Comparison of ENCODE assay signal across 37 cellular contexts in genomic region chr7:7618410-7618809, GRCh38. TPM values are rescaled to one million over a fixed set of nuclear protein-coding genes. Genes with fewer than 3 reads are reported as not detected.
DNase-seq lines count a peak whose midpoint lies in the region; ATAC-seq, FAIRE-seq and TF ChIP-seq lines count a peak whose summit lies in the region.
"Had no signal": no experiment of that assay in that cellular context is flagged by ENCODE, and none has a peak within 500 bp of the region (broad histone marks: within the 10 kb centered on the region; RNA-seq: fewer than 3 reads in every experiment).

No MANE protein-coding gene starts in this region.

- TF ChIP-seq EP300 in HepG2 (IDR thresholded peaks at IDR 0.05; ENCODE audit: low read depth in 2 of 2, low read length in 2 of 2) (no peak), HepG2 (CRISPR knock-in tag; IDR thresholded peaks at IDR 0.05; ENCODE audit: borderline replicate concordance) (no peak), K562 (IDR thresholded peaks at IDR 0.05; ENCODE audit: low read length) (no peak)

- no peak for ATAC-seq in HepG2
- ATAC-seq in right lobe of liver = no peak
- ATAC-seq in WTC11 = no peak
- no peak for ATAC-seq in K562
- ATAC-seq in stimulated activated effector memory CD8-positive, alpha-beta T cell treated with anti-CD3 and anti-CD28 coated beads, Interleukin-12 subunit alpha, Interleukin-12 subunit beta, amount 100 ng/mL, for 72 hours = no peak
- ATAC-seq in HG02973 (IDR thresholded peaks at IDR 0.05; ENCODE audit: unreplicated experiment) = no peak
- ATAC-seq: A549; CD8-positive, alpha-beta T cell had no signal

- no TSS peak for BruUV-seq in HepG2 (replicated peaks; lab: Mats Ljungman, UMichigan)
- BruUV-seq in K562 (replicated peaks; lab: Mats Ljungman, UMichigan) = no TSS peak

- no peak overlapping the region for H3K9ac ChIP-seq in HepG2 (ENCODE audit: insufficient read depth, low read depth, low read length)
- no peak overlapping the region for H3K9ac ChIP-seq in K562 (ENCODE audit: insufficient read depth in 1 of 2, low read depth in 2 of 2, low read length in 2 of 2)
- H3K9ac ChIP-seq: BLaER1; BLaER1 treated with 17β-estradiol and CSF1 and Interleukin-3, amounts not matched to agents 10 nM and 100 nM had no signal

- H2AFZ ChIP-seq in HepG2 (ENCODE audit: low read length) = no peak overlapping the region
- no peak overlapping the region; the same call in 1 of the 2 replicates for H2AFZ ChIP-seq in K562 (ENCODE audit: low read depth, low read length)

- no peaks in the 10 kb centered on the region for H3K9me3 ChIP-seq in HepG2 (ENCODE audit: low read length)
- H3K9me3 ChIP-seq in right lobe of liver = no peaks in the 10 kb centered on the region
- H3K9me3 ChIP-seq in K562 (replicated peaks; ENCODE audit: control insufficient read depth, insufficient read depth, low read depth, low read length) = 0 out of 2 replicates have a peak, but pooled peaks cover 2% of the 10 kb centered on the region
- H3K9me3 ChIP-seq: A549; BE2C; BLaER1; BLaER1 treated with 17β-estradiol and CSF1 and Interleukin-3, amounts not matched to agents 10 nM and 100 nM; Caco-2 had no signal

- H3K27me3 ChIP-seq in HepG2 (ENCODE audit: control insufficient read depth in 1 of 2, insufficient read depth in 2 of 2, low read length in 2 of 2) = no peaks in the 10 kb centered on the region
- no peaks in the 10 kb centered on the region for H3K27me3 ChIP-seq in right lobe of liver
- no peaks in the 10 kb centered on the region for H3K27me3 ChIP-seq in K562 (ENCODE audit: control insufficient read depth in 2 of 2, insufficient read depth in 2 of 2, low read length in 2 of 2)
- H3K27me3 ChIP-seq: BE2C; BLaER1; BLaER1 treated with 17β-estradiol and CSF1 and Interleukin-3, amounts not matched to agents 10 nM and 100 nM had no signal

- no peak for TF ChIP-seq RAD21 in HepG2 (CRISPR knock-in tag; IDR thresholded peaks at IDR 0.05)
- TF ChIP-seq RAD21 in K562 (CRISPR knock-in tag; conservative IDR thresholded peaks at IDR 0.05 in 1 of 2, IDR thresholded peaks at IDR 0.05 in 1 of 2) = no peak

- H3K36me3 ChIP-seq in HepG2 (replicated peaks in 1 of 2; ENCODE audit: control insufficient read depth in 1 of 2, insufficient read depth in 2 of 2, low read length in 2 of 2) = no peaks in the 10 kb centered on the region
- no peaks in the 10 kb centered on the region for H3K36me3 ChIP-seq in right lobe of liver
- no peaks in the 10 kb centered on the region for H3K36me3 ChIP-seq in K562 (ENCODE audit: control insufficient read depth, insufficient read depth, low read length)
- H3K36me3 ChIP-seq: BE2C; BLaER1; BLaER1 treated with 17β-estradiol and CSF1 and Interleukin-3, amounts not matched to agents 10 nM and 100 nM had no signal

- no peaks in the 10 kb centered on the region for H3K9me3 Mint-ChIP-seq in WTC11
- no peaks in the 10 kb centered on the region for H3K9me3 Mint-ChIP-seq in stimulated activated effector memory CD8-positive, alpha-beta T cell treated with anti-CD3 and anti-CD28 coated beads, Interleukin-12 subunit alpha, Interleukin-12 subunit beta, amount 100 ng/mL, for 72 hours
- H3K9me3 Mint-ChIP-seq: CD4-positive, alpha-beta T cell; CD4-positive, CD25-positive, alpha-beta regulatory T cell; CD8-positive, alpha-beta memory T cell; CD8-positive, alpha-beta T cell had no signal

- TF ChIP-seq CTCF in HepG2 (CRISPR knock-in tag; IDR thresholded peaks at IDR 0.05) (no peak), right lobe of liver (IDR thresholded peaks at IDR 0.05) (no peak), WTC11 (IDR thresholded peaks at IDR 0.05) (no peak), K562 (IDR thresholded peaks at IDR 0.05 in 2 of 3, conservative IDR thresholded peaks at IDR 0.05 in 1 of 3; ENCODE audit: insufficient read depth in 2 of 3, low read depth in 1 of 3, low read length in 3 of 3) (no peak)

- peaks cover 6% of the 10 kb centered on the region for H3K4me1 Mint-ChIP-seq in WTC11
- H3K4me1 Mint-ChIP-seq in stimulated activated effector memory CD8-positive, alpha-beta T cell treated with anti-CD3 and anti-CD28 coated beads, Interleukin-12 subunit alpha, Interleukin-12 subunit beta, amount 100 ng/mL, for 72 hours = no peaks in the 10 kb centered on the region

- H3K4me3 ChIP-seq in HepG2 (replicated peaks in 1 of 3; ENCODE audit: insufficient read depth in 1 of 3, low read depth in 2 of 3, low read length in 3 of 3) (no peak overlapping the region), right lobe of liver (no peak overlapping the region), K562 (no peak overlapping the region)
- H3K4me3 ChIP-seq: A549; BLaER1; BLaER1 treated with 17β-estradiol and CSF1 and Interleukin-3, amounts not matched to agents 10 nM and 100 nM had no signal

- no peak for DNase-seq in HepG2 (ENCODE audit: low spot score)
- DNase-seq in right lobe of liver = no peak
- DNase-seq in WTC11 (ENCODE audit: low spot score) = no peak
- DNase-seq in K562 (ENCODE audit: extremely low read depth in 1 of 4, low spot score in 3 of 4) = no peak
- DNase-seq in stimulated activated effector memory CD8-positive, alpha-beta T cell treated with anti-CD3 and anti-CD28 coated beads, Interleukin-12 subunit alpha, Interleukin-12 subunit beta, amount 100 ng/mL, for 72 hours (ENCODE audit: low spot score in 2 of 2) = no peak
- DNase-seq in NCI-H1694 (lab: John Stamatoyannopoulos, UW) = no peak
- DNase-seq in NAMALWA (ENCODE audit: low spot score) = no peak
- DNase-seq: 8988T; ACHN; AML-193; BE2C; C1 segment of cervical spinal cord; Caco-2; Calu3; CD4-positive, alpha-beta memory T cell; CD4-positive, alpha-beta T cell; CD4-positive, CD25-positive, alpha-beta regulatory T cell; CD8-positive, alpha-beta memory T cell; CD8-positive, alpha-beta T cell; COR-L47; DMS 273 treated with DMSO at 0.1 percent for 48 hours; DMS153; DMS53; DMS79; DMS79 treated with DMSO at 0.1 percent for 48 hours; DND-41; EL had no signal

- in situ Hi-C loops in HepG2 (cut with HindIII; ENCODE audit: extremely low pct_ligation_motif_present, low pct_unique_long_range_greater_than_20kb) = no loop called here
- in situ Hi-C loops in K562 (cut with MboI) = no loop called here

- no peaks in the 10 kb centered on the region for H3K27me3 Mint-ChIP-seq in WTC11 (ENCODE audit: low read depth)
- H3K27me3 Mint-ChIP-seq: B cell; CD4-positive, alpha-beta memory T cell; CD4-positive, alpha-beta T cell; CD4-positive, CD25-positive, alpha-beta regulatory T cell; CD8-positive, alpha-beta memory T cell had no signal

- WGBS in HepG2 (ENCODE audit: low lambda C conversion rate) = 53% methylated on average over 1 of the region's 1 CpG
- WGBS in right lobe of liver (ENCODE audit: insufficient coverage, low coverage, low lambda C conversion rate, missing lambda C conversion rate) = 100% methylated on average over 1 of the region's 1 CpG
- 91% methylated on average over 1 of the region's 1 CpG for WGBS in K562 (ENCODE audit: insufficient coverage, low coverage, missing lambda C conversion rate)

- TF ChIP-seq POLR2A in HepG2 (IDR thresholded peaks at IDR 0.05; ENCODE audit: insufficient read depth in 1 of 2, low read depth in 2 of 2, low read length in 2 of 2) (no peak), right lobe of liver (IDR thresholded peaks at IDR 0.05) (no peak), K562 (conservative IDR thresholded peaks at IDR 0.05) (no peak)

- CTCF ChIA-PET in HepG2 (lab: Yijun Ruan, JAX; ENCODE audit: low intra/inter-chr PET ratio, low total read pairs) = no interaction called here
- CTCF ChIA-PET in WTC11 (lab: Charles Lee) = no interaction called here
- CTCF ChIA-PET in K562 (lab: Yijun Ruan, JAX; ENCODE audit: low intra/inter-chr PET ratio) = no interaction called here

- no peak overlapping the region for H3K4me2 ChIP-seq in HepG2 (ENCODE audit: low read depth, low read length)
- no peak overlapping the region for H3K4me2 ChIP-seq in K562 (ENCODE audit: insufficient read depth, low read length)
- H3K4me2 ChIP-seq: A549; BLaER1; BLaER1 treated with 17β-estradiol and CSF1 and Interleukin-3, amounts not matched to agents 10 nM and 100 nM had no signal

- no peaks in the 10 kb centered on the region for H3K36me3 Mint-ChIP-seq in WTC11
- no peaks in the 10 kb centered on the region for H3K36me3 Mint-ChIP-seq in stimulated activated effector memory CD8-positive, alpha-beta T cell treated with anti-CD3 and anti-CD28 coated beads, Interleukin-12 subunit alpha, Interleukin-12 subunit beta, amount 100 ng/mL, for 72 hours
- H3K36me3 Mint-ChIP-seq: CD14-positive monocyte; CD4-positive, alpha-beta memory T cell; CD4-positive, CD25-positive, alpha-beta regulatory T cell; CD8-positive, alpha-beta memory T cell; CD8-positive, alpha-beta T cell had no signal

- no peaks in the 10 kb centered on the region for H3K79me2 ChIP-seq in HepG2 (ENCODE audit: insufficient read depth, low read length)
- no peaks in the 10 kb centered on the region for H3K79me2 ChIP-seq in K562 (ENCODE audit: control insufficient read depth, insufficient read depth, low read length)

- H3K27ac ChIP-seq in HepG2 (ENCODE audit: extremely low read length, insufficient read depth, low read length) (no peak overlapping the region), right lobe of liver (no peak overlapping the region), K562 (ENCODE audit: extremely low read depth, low read depth, low read length) (no peak overlapping the region; the same call in 2 of the 3 replicates)
- H3K27ac ChIP-seq: 22Rv1; A549; BLaER1; BLaER1 treated with 17β-estradiol and CSF1 and Interleukin-3, amounts not matched to agents 10 nM and 100 nM; C4-2B had no signal

- H3K4me3 Mint-ChIP-seq in WTC11 = no peak overlapping the region
- no peak overlapping the region for H3K4me3 Mint-ChIP-seq in stimulated activated effector memory CD8-positive, alpha-beta T cell treated with anti-CD3 and anti-CD28 coated beads, Interleukin-12 subunit alpha, Interleukin-12 subunit beta, amount 100 ng/mL, for 72 hours
- H3K4me3 Mint-ChIP-seq: B cell; CD14-positive monocyte; CD4-positive, alpha-beta memory T cell; CD4-positive, alpha-beta T cell; CD4-positive, CD25-positive, alpha-beta regulatory T cell; CD8-positive, alpha-beta memory T cell; CD8-positive, alpha-beta T cell had no signal

- POLR2A ChIA-PET in HepG2 (lab: Yijun Ruan, JAX) = no interaction called here
- POLR2A ChIA-PET in WTC11 (lab: Charles Lee) = no interaction called here
- POLR2A ChIA-PET in K562 (lab: Yijun Ruan, JAX) = no interaction called here

- FAIRE-seq in HepG2 (lab: Jason Lieb, UNC) (no peak), K562 (lab: Jason Lieb, UNC) (no peak)
- FAIRE-seq: A204.1, A549, D721Med had no signal

- no peaks in the 10 kb centered on the region for H4K20me1 ChIP-seq in HepG2 (ENCODE audit: insufficient read depth, low read length)
- no peaks in the 10 kb centered on the region for H4K20me1 ChIP-seq in K562 (replicated peaks; ENCODE audit: control insufficient read depth, insufficient read depth, low read length)
- H4K20me1 ChIP-seq: BLaER1; BLaER1 treated with 17β-estradiol and CSF1 and Interleukin-3, amounts not matched to agents 10 nM and 100 nM had no signal

- H3K4me1 ChIP-seq in HepG2 (ENCODE audit: insufficient read depth, low read length) = no peaks in the 10 kb centered on the region
- H3K4me1 ChIP-seq in right lobe of liver = no peaks in the 10 kb centered on the region
- peaks cover 8 to 22% of the 10 kb centered on the region in 2 experiments; a peak in 4 of 5 replicates for H3K4me1 ChIP-seq in K562 (replicated peaks in 1 of 2; ENCODE audit: control insufficient read depth in 2 of 2, insufficient read depth in 2 of 2, low read length in 2 of 2)
- H3K4me1 ChIP-seq: A549; BLaER1; BLaER1 treated with 17β-estradiol and CSF1 and Interleukin-3, amounts not matched to agents 10 nM and 100 nM; Caco-2 had no signal

- H3K9me1 ChIP-seq in K562 (ENCODE audit: control insufficient read depth, insufficient read depth, low read length) = no peaks in the 10 kb centered on the region

- intact Hi-C loops in HepG2 (cut with micrococcal nuclease; ENCODE audit: unreplicated experiment) = no loop called here
- intact Hi-C loops in right lobe of liver (cut with DNase I) = no loop called here
- intact Hi-C loops in K562 (cut with micrococcal nuclease) = no loop called here

- no peak overlapping the region for H3K27ac Mint-ChIP-seq in WTC11
- peak overlapping the region; percentile 47 for H3K27ac Mint-ChIP-seq in stimulated activated effector memory CD8-positive, alpha-beta T cell treated with anti-CD3 and anti-CD28 coated beads, Interleukin-12 subunit alpha, Interleukin-12 subunit beta, amount 100 ng/mL, for 72 hours
- H3K27ac Mint-ChIP-seq: B cell; CD14-positive monocyte; CD4-positive, alpha-beta memory T cell; CD4-positive, alpha-beta T cell; CD8-positive, alpha-beta memory T cell; CD8-positive, alpha-beta T cell had no signal

RNA-seq across cellular contexts. Expression of gene UMAD1, which starts 22.1 kb away (rescaled TPM):
- total RNA-seq in HepG2 (2016; rRNA removed; fragmentation: Illumina TruSeq; extraction: Trizol) (17.6 and 26.4 TPM in 2 replicates), right lobe of liver (10 to 100 TPM in 2 of 6 experiments, 1 to 10 TPM in 4; 7.6 to 15.3 (median 9.5) TPM), WTC11 (2021) (9.3 to 13.0 TPM (median 11.0 TPM) in 3 replicates), K562 (2014; rRNA removed) (9.0 and 13.6 TPM in 2 replicates), K562 (2014; rRNA removed; fragmentation: Illumina TruSeq; extraction: Trizol) (13.3 and 14.9 TPM in 2 replicates), K562 (2015; rRNA removed; fragmentation: Illumina TruSeq; extraction: Trizol) (13.5 and 16.0 TPM in 2 replicates), K562 (2021) (11.2 and 12.9 TPM in 2 replicates)
- 5.1 and 7.4 TPM in 2 replicates for total RNA-seq in HepG2 (2016; cell fraction: cytosol; rRNA removed; fragmentation: Illumina TruSeq; extraction: Trizol; ENCODE audit: low read depth)
- total RNA-seq in HepG2 (2016; cell fraction: insoluble cytoplasmic fraction; rRNA removed; fragmentation: Illumina TruSeq; extraction: Trizol) = 15.5 and 22.3 TPM in 2 replicates
- total RNA-seq in HepG2 (2016; cell fraction: membrane; rRNA removed; fragmentation: Illumina TruSeq; extraction: Trizol) = 8.8 and 10.3 TPM in 2 replicates
- total RNA-seq in HepG2 (2016; cell fraction: nucleus; rRNA removed; fragmentation: Illumina TruSeq; extraction: Trizol) = 16.7 and 18.7 TPM in 2 replicates
- polyA plus RNA-seq in HepG2 (2011; rRNA removed) (12.4 and 16.8 TPM in 2 replicates), K562 (2011; rRNA removed) (23.1 and 26.7 TPM in 2 replicates), K562 (2014; fragmentation: Illumina TruSeq; extraction: Trizol) (16.0 and 18.1 TPM in 2 replicates), K562 (2014; fragmentation: Nextera tagmentation; extraction: Ambion mirVana) (10 to 100 TPM; 11.6 to 13.9 TPM), K562 (2014; rRNA removed) (11.2 and 11.4 TPM in 2 replicates)
- polyA plus RNA-seq in HepG2 (2011; cell fraction: cytosol; rRNA removed) = 10.1 and 13.1 TPM in 2 replicates
- 7.0 and 8.0 TPM in 2 replicates for polyA plus RNA-seq in HepG2 (2011; cell fraction: nucleus; rRNA removed)
- 6.4 and 7.9 TPM in 2 replicates for polyA plus RNA-seq in HepG2 (2012)
- 2.4 and 2.5 TPM in 2 replicates for polyA plus RNA-seq in HepG2 (2016; cell fraction: cytosol; fragmentation: Illumina TruSeq; extraction: Trizol; ENCODE audit: low read depth)
- polyA plus RNA-seq in HepG2 (2016; cell fraction: insoluble cytoplasmic fraction; fragmentation: Illumina TruSeq; extraction: Trizol; ENCODE audit: low read depth) = 29.3 and 34.5 TPM in 2 replicates
- 7.0 and 7.1 TPM in 2 replicates for polyA plus RNA-seq in HepG2 (2016; cell fraction: membrane; fragmentation: Illumina TruSeq; extraction: Trizol; ENCODE audit: low read depth)
- polyA plus RNA-seq in HepG2 (2016; cell fraction: nucleus; fragmentation: Illumina TruSeq; extraction: Trizol; ENCODE audit: insufficient read depth, low read depth) = 10.9 and 12.8 TPM in 2 replicates
- 10.7 and 16.8 TPM in 2 replicates for polyA minus RNA-seq in HepG2 (2011; rRNA and poly(A)+ RNA removed; ENCODE audit: low replicate concordance)
- 4.9 and 8.4 TPM in 2 replicates for polyA minus RNA-seq in HepG2 (2011; cell fraction: cytosol; rRNA and poly(A)+ RNA removed)
- polyA minus RNA-seq in HepG2 (2011; cell fraction: nucleus; rRNA and poly(A)+ RNA removed) = 12.9 and 15.6 TPM in 2 replicates
- total RNA-seq in K562 (2011; cell fraction: chromatin; rRNA removed; ENCODE audit: low replicate concordance) = 3.4 and 12.5 TPM in 2 replicates
- total RNA-seq in K562 (2011; cell fraction: nucleolus; rRNA removed) = 3.2 and 3.4 TPM in 2 replicates
- total RNA-seq in K562 (2011; cell fraction: nucleoplasm; rRNA removed) = 7.4 and 16.9 TPM in 2 replicates
- polyA plus RNA-seq in K562 (2011; cell fraction: cytosol; rRNA removed) = 11.5 and 16.9 TPM in 2 replicates
- polyA plus RNA-seq in K562 (2011; cell fraction: nucleus; rRNA removed) = 7.8 and 11.9 TPM in 2 replicates
- polyA plus RNA-seq in K562 (2012) = 13.0 and 16.6 TPM in 2 replicates
- 16.6 and 17.3 TPM in 2 replicates for polyA minus RNA-seq in K562 (2011; rRNA and poly(A)+ RNA removed)
- polyA minus RNA-seq in K562 (2011; cell fraction: cytosol; rRNA and poly(A)+ RNA removed) = 4.0 and 6.4 TPM in 2 replicates
- polyA minus RNA-seq in K562 (2011; cell fraction: nucleus; rRNA and poly(A)+ RNA removed) = 4.3 and 7.0 TPM in 2 replicates

RNA-seq across cellular contexts. Expression of gene MIOS, which starts 51.7 kb away (rescaled TPM):
- total RNA-seq in HepG2 (2016; rRNA removed; fragmentation: Illumina TruSeq; extraction: Trizol) = 33.5 and 36.2 TPM in 2 replicates
- 11.4 and 12.2 TPM in 2 replicates for total RNA-seq in HepG2 (2016; cell fraction: cytosol; rRNA removed; fragmentation: Illumina TruSeq; extraction: Trizol; ENCODE audit: low read depth)
- total RNA-seq in HepG2 (2016; cell fraction: insoluble cytoplasmic fraction; rRNA removed; fragmentation: Illumina TruSeq; extraction: Trizol) = 31.5 and 33.8 TPM in 2 replicates
- 18.8 and 19.9 TPM in 2 replicates for total RNA-seq in HepG2 (2016; cell fraction: membrane; rRNA removed; fragmentation: Illumina TruSeq; extraction: Trizol)
- total RNA-seq in HepG2 (2016; cell fraction: nucleus; rRNA removed; fragmentation: Illumina TruSeq; extraction: Trizol) = 39.3 and 42.7 TPM in 2 replicates
- 11.8 and 15.2 TPM in 2 replicates for polyA plus RNA-seq in HepG2 (2011; rRNA removed)
- polyA plus RNA-seq in HepG2 (2011; cell fraction: cytosol; rRNA removed) = 5.7 and 8.9 TPM in 2 replicates
- 8.6 and 10.4 TPM in 2 replicates for polyA plus RNA-seq in HepG2 (2011; cell fraction: nucleus; rRNA removed)
- polyA plus RNA-seq in HepG2 (2012) = 9.7 and 10.5 TPM in 2 replicates
- polyA plus RNA-seq in HepG2 (2016; cell fraction: cytosol; fragmentation: Illumina TruSeq; extraction: Trizol; ENCODE audit: low read depth) = 6.4 and 7.1 TPM in 2 replicates
- 19.7 and 23.4 TPM in 2 replicates for polyA plus RNA-seq in HepG2 (2016; cell fraction: insoluble cytoplasmic fraction; fragmentation: Illumina TruSeq; extraction: Trizol; ENCODE audit: low read depth)
- polyA plus RNA-seq in HepG2 (2016; cell fraction: membrane; fragmentation: Illumina TruSeq; extraction: Trizol; ENCODE audit: low read depth) = 7.5 and 8.1 TPM in 2 replicates
- 24.2 and 27.0 TPM in 2 replicates for polyA plus RNA-seq in HepG2 (2016; cell fraction: nucleus; fragmentation: Illumina TruSeq; extraction: Trizol; ENCODE audit: insufficient read depth, low read depth)
- polyA minus RNA-seq in HepG2 (2011; rRNA and poly(A)+ RNA removed; ENCODE audit: low replicate concordance) = 8.8 and 16.3 TPM in 2 replicates
- 9.5 and 13.8 TPM in 2 replicates for polyA minus RNA-seq in HepG2 (2011; cell fraction: cytosol; rRNA and poly(A)+ RNA removed)
- 78.3 and 78.4 TPM in 2 replicates for polyA minus RNA-seq in HepG2 (2011; cell fraction: nucleus; rRNA and poly(A)+ RNA removed)
- total RNA-seq in right lobe of liver = 10 to 100 TPM; 14.1 to 21.3 (median 18.6) TPM
- total RNA-seq in WTC11 (2021) = 38.8 to 43.9 TPM (median 41.3 TPM) in 3 replicates
- 53.0 and 137 TPM in 2 replicates for total RNA-seq in K562 (2011; cell fraction: chromatin; rRNA removed; ENCODE audit: low replicate concordance)
- 23.3 and 29.2 TPM in 2 replicates for total RNA-seq in K562 (2011; cell fraction: nucleolus; rRNA removed)
- total RNA-seq in K562 (2011; cell fraction: nucleoplasm; rRNA removed) = 41.0 and 55.2 TPM in 2 replicates
- total RNA-seq in K562 (2014; rRNA removed) = 31.5 and 33.0 TPM in 2 replicates
- 37.3 and 38.7 TPM in 2 replicates for total RNA-seq in K562 (2014; rRNA removed; fragmentation: Illumina TruSeq; extraction: Trizol)
- total RNA-seq in K562 (2015; rRNA removed; fragmentation: Illumina TruSeq; extraction: Trizol) = 32.4 and 33.1 TPM in 2 replicates
- total RNA-seq in K562 (2021) = 30.6 and 31.6 TPM in 2 replicates
- 37.5 and 47.8 TPM in 2 replicates for polyA plus RNA-seq in K562 (2011; rRNA removed)
- polyA plus RNA-seq in K562 (2011; cell fraction: cytosol; rRNA removed) = 14.7 and 21.5 TPM in 2 replicates
- 28.9 and 38.5 TPM in 2 replicates for polyA plus RNA-seq in K562 (2011; cell fraction: nucleus; rRNA removed)
- polyA plus RNA-seq in K562 (2012) = 15.2 and 21.1 TPM in 2 replicates
- 21.9 and 25.7 TPM in 2 replicates for polyA plus RNA-seq in K562 (2014; fragmentation: Illumina TruSeq; extraction: Trizol)
- 10 to 100 TPM in 1 of 2 experiments, 1 to 10 TPM in 1; 7.8 to 12.1 TPM for polyA plus RNA-seq in K562 (2014; fragmentation: Nextera tagmentation; extraction: Ambion mirVana)
- 22.3 and 23.9 TPM in 2 replicates for polyA plus RNA-seq in K562 (2014; rRNA removed)
- 78.4 and 94.3 TPM in 2 replicates for polyA minus RNA-seq in K562 (2011; rRNA and poly(A)+ RNA removed)
- polyA minus RNA-seq in K562 (2011; cell fraction: cytosol; rRNA and poly(A)+ RNA removed) = 14.1 and 22.8 TPM in 2 replicates
- 67.7 and 111 TPM in 2 replicates for polyA minus RNA-seq in K562 (2011; cell fraction: nucleus; rRNA and poly(A)+ RNA removed)

Comparison
In these comparisons a context has a peak if more than half of its experiments do, and no peak if none do; other contexts are left out.
1. Of the 241 proteins assayed by ChIP-seq in both HepG2 and K562: peak only in HepG2: ZNF121; only in K562: KDM1A; in both: none; in neither: 239.